Comparison of ENCODE assay signal across 22 cellular contexts in genomic region chr6:137625808-137626207, GRCh38.
A peak's percentile ranks its signal among the peaks of the same experiment; 100 is the strongest.
DNase-seq lines count a peak whose midpoint lies in the region; TF ChIP-seq lines count a peak whose summit lies in the region.
"Had no signal": no experiment of that assay in that cellular context is flagged by ENCODE, and none has a peak within 500 bp of the region (broad histone marks: within the 10 kb centered on the region; RNA-seq: fewer than 3 reads in every experiment).

No MANE protein-coding gene starts in this region.

- DNase-seq in Jurkat, Clone E6-1 (ENCODE audit: low read depth, low spot score) = peak; percentile 22
- DNase-seq in SK-N-SH (peak; percentile 13), retinal pigment epithelial cell (ENCODE audit: low read depth) (no peak), progenitor cell of endocrine pancreas (ENCODE audit: low spot score, unreplicated experiment) (no peak)
- no peak for DNase-seq in activated CD4-positive, CD25-positive, alpha-beta regulatory T cell (lab: John Stamatoyannopoulos, UW)
- no peak for DNase-seq in activated CD4-positive, alpha-beta T cell treated with anti-CD3 and anti-CD28 coated beads for 1 hour
- DNase-seq: activated CD4-positive, alpha-beta T cell treated with anti-CD3 and anti-CD28 coated beads for 36 hours; activated naive CD4-positive, alpha-beta T cell treated with anti-CD3 and anti-CD28 coated beads for 36 hours; activated T-cell treated with anti-CD3 and anti-CD28 coated beads, Interleukin-2, amount 50 U/mL, for 72 hours; amniotic stem cell; colonic mucosa; GOT3; KG1; NCI-H1092 treated with DMSO at 0.1 percent for 48 hours; NCI-H2081 treated with DMSO at 0.1 percent for 48 hours; NCI-H524 treated with DMSO at 0.1 percent for 48 hours; stimulated activated CD4-positive, alpha-beta T cell treated with anti-CD3 and anti-CD28 coated beads, Interleukin-2, amount 100 ng/mL, for 48 hours; stimulated activated naive CD4-positive, alpha-beta T cell; testis had no signal

- WGBS in SK-N-SH (ENCODE audit: low lambda C conversion rate) = 8% methylated on average over 7 of the region's 7 CpGs

- H3K9ac ChIP-seq in SK-N-SH = no peak overlapping the region

- H3K36me3 Mint-ChIP-seq in progenitor cell of endocrine pancreas (ENCODE audit: insufficient read depth) = no peaks in the 10 kb centered on the region

- H3K27me3 ChIP-seq in SK-N-SH (ENCODE audit: insufficient read depth) = no peaks in the 10 kb centered on the region
- H3K27me3 ChIP-seq: colonic mucosa, testis had no signal

- H3K9me3 ChIP-seq in SK-N-SH = no peaks in the 10 kb centered on the region
- H3K9me3 ChIP-seq: colonic mucosa, testis had no signal

- no peaks in the 10 kb centered on the region for H3K79me2 ChIP-seq in SK-N-SH (ENCODE audit: insufficient read depth)

- H3K4me2 ChIP-seq in SK-N-SH = peak overlapping the region; percentile 37; the same call in 1 of the 2 replicates
- H3K4me2 ChIP-seq: smooth muscle cell had no signal

- no peaks in the 10 kb centered on the region for H3F3A ChIP-seq in SK-N-SH (replicated peaks; ENCODE audit: insufficient read depth)

- TF ChIP-seq EP300 in SK-N-SH (IDR thresholded peaks at IDR 0.05; ENCODE audit: borderline replicate concordance in 1 of 2, low read depth in 1 of 2, low read length in 1 of 2) = no peak

- H2AFZ ChIP-seq in SK-N-SH (ENCODE audit: low read depth) = peak overlapping the region; percentile 41; the same call in 1 of the 2 replicates

- TF ChIP-seq CTCF in GM12872 (IDR thresholded peaks at IDR 0.05; ENCODE audit: insufficient read depth, low read depth, low read length) = peak; percentile 20; the same call in 1 of the 3 replicates
- peak; percentile 21; the same call in 1 of the 2 replicates for TF ChIP-seq CTCF in SK-N-SH (IDR thresholded peaks at IDR 0.05)
- TF ChIP-seq CTCF in retinal pigment epithelial cell (conservative IDR thresholded peaks at IDR 0.05; ENCODE audit: low read depth, low read length) = peak; percentile 36
- no peak for TF ChIP-seq CTCF in progenitor cell of endocrine pancreas (IDR thresholded peaks at IDR 0.05; ENCODE audit: unreplicated experiment)

- H4K20me1 ChIP-seq in SK-N-SH (ENCODE audit: insufficient read depth) = no peaks in the 10 kb centered on the region

- no peak overlapping the region for H3K4me3 Mint-ChIP-seq in progenitor cell of endocrine pancreas (ENCODE audit: low read depth)
- H3K4me3 Mint-ChIP-seq: activated CD4-positive, alpha-beta T cell treated with anti-CD3 and anti-CD28 coated beads for 36 hours; activated naive CD4-positive, alpha-beta T cell treated with anti-CD3 and anti-CD28 coated beads for 36 hours; activated T-cell treated with anti-CD3 and anti-CD28 coated beads, Interleukin-2, amount 50 U/mL, for 72 hours; B cell had no signal

- TF ChIP-seq RAD21 in SK-N-SH (IDR thresholded peaks at IDR 0.05; ENCODE audit: low read length) = no peak

- POLR2A ChIA-PET in SK-N-SH (lab: Yijun Ruan, JAX) = no interaction called here

- H3K27me3 Mint-ChIP-seq in progenitor cell of endocrine pancreas = peaks cover 14% of the 10 kb centered on the region

- H3K4me3 ChIP-seq in Jurkat, Clone E6-1 (ENCODE audit: low read length) = no peak overlapping the region
- H3K4me3 ChIP-seq in SK-N-SH (ENCODE audit: low read depth in 2 of 2, low read length in 1 of 2) (no peak overlapping the region; a peak in 2 of 4 replicates), retinal pigment epithelial cell (ENCODE audit: low read length) (no peak overlapping the region)
- H3K4me3 ChIP-seq: colonic mucosa, smooth muscle cell, testis had no signal

- H3K27ac Mint-ChIP-seq in progenitor cell of endocrine pancreas = no peak overlapping the region
- H3K27ac Mint-ChIP-seq: activated CD4-positive, alpha-beta T cell treated with anti-CD3 and anti-CD28 coated beads for 36 hours; activated naive CD4-positive, alpha-beta T cell treated with anti-CD3 and anti-CD28 coated beads for 36 hours; activated T-cell treated with anti-CD3 and anti-CD28 coated beads, Interleukin-2, amount 50 U/mL, for 72 hours; B cell had no signal

- CTCF ChIA-PET in SK-N-SH (lab: Yijun Ruan, JAX) = interaction anchor here (0.7 to 1.1 kb wide), 4 partner anchors 10 to 134 kb away, joined by 3 read pairs; no protein-coding TSS in a partner anchor

- no peak overlapping the region for H3K27ac ChIP-seq in SK-N-SH (ENCODE audit: low read depth in 2 of 2, low read length in 1 of 2)
- H3K27ac ChIP-seq: colonic mucosa, testis had no signal

- H3K36me3 ChIP-seq in SK-N-SH (replicated peaks in 1 of 2; ENCODE audit: control insufficient read depth in 1 of 2, insufficient read depth in 2 of 2, low read length in 1 of 2) = no peaks in the 10 kb centered on the region
- H3K36me3 ChIP-seq: colonic mucosa had no signal

- H3K9me3 Mint-ChIP-seq in progenitor cell of endocrine pancreas (ENCODE audit: low read depth) = no peaks in the 10 kb centered on the region
- H3K9me3 Mint-ChIP-seq: activated naive CD4-positive, alpha-beta T cell treated with anti-CD3 and anti-CD28 coated beads for 36 hours; activated T-cell treated with anti-CD3 and anti-CD28 coated beads, Interleukin-2, amount 50 U/mL, for 72 hours had no signal

- H3K9me2 ChIP-seq in SK-N-SH = no peaks in the 10 kb centered on the region

- H3K4me1 Mint-ChIP-seq in progenitor cell of endocrine pancreas (ENCODE audit: low read depth) = peaks cover 2% of the 10 kb centered on the region
- H3K4me1 Mint-ChIP-seq: activated CD4-positive, alpha-beta T cell treated with anti-CD3 and anti-CD28 coated beads for 36 hours had no signal

- no peaks in the 10 kb centered on the region; a peak in 1 of 4 replicates for H3K4me1 ChIP-seq in SK-N-SH (ENCODE audit: control insufficient read depth in 1 of 2, insufficient read depth in 2 of 2, low read depth in 1 of 2, low read length in 1 of 2)
- H3K4me1 ChIP-seq: colonic mucosa, testis had no signal

TF ChIP-seq in SK-N-SH, 30 proteins besides CTCF, POLR2A, EP300 and RAD21:
- TF ChIP-seq FOXM1 (IDR thresholded peaks at IDR 0.05; ENCODE audit: low read depth) (no peak), FOSL2 (IDR thresholded peaks at IDR 0.05; ENCODE audit: borderline replicate concordance, low read depth) (no peak), TCF12 (IDR thresholded peaks at IDR 0.05) (no peak), YY1 (IDR thresholded peaks at IDR 0.05; ENCODE audit: low read depth) (no peak)

Comparison
In these comparisons a context has a peak if more than half of its experiments do, and no peak if none do; other contexts are left out.
1. DNase-seq: peak in Jurkat, Clone E6-1 (single experiment) and SK-N-SH (single experiment); none in retinal pigment epithelial cell (single experiment), activated CD4-positive, CD25-positive, alpha-beta regulatory T cell (0 of 4), progenitor cell of endocrine pancreas (single experiment) and activated CD4-positive, alpha-beta T cell treated with anti-CD3 and anti-CD28 coated beads for 1 hour (single experiment).